Comparison of ENCODE assay signal across 23 cellular contexts in genomic region chr18:63828120-63828519, GRCh38. TPM values are rescaled to one million over a fixed set of nuclear protein-coding genes. Genes with fewer than 3 reads are reported as not detected.
"Had no signal": no experiment of that assay in that cellular context is flagged by ENCODE, and none has a peak within 500 bp of the region (broad histone marks: within the 10 kb centered on the region; RNA-seq: fewer than 3 reads in every experiment).

No MANE protein-coding gene starts in this region.

- H3K9me3 Mint-ChIP-seq: dendritic cell treated with granulocyte-macrophage colony-stimulating factor and Interleukin-4, amounts not matched to agents 40 ng/mL and 50 ng/mL, for 4 days; effector memory CD8-positive, alpha-beta T cell; immature natural killer cell; natural killer cell treated with Interleukin-12 subunit alpha and Interleukin-12 subunit beta and Interleukin-15 and Interleukin-18, amount 100 ng/mL, for 72 hours; neural progenitor cell; type B pancreatic cell had no signal

- H3K9ac ChIP-seq: neural progenitor cell had no signal

- H3K36me3 Mint-ChIP-seq: immature natural killer cell; natural killer cell treated with Interleukin-12 subunit alpha and Interleukin-12 subunit beta and Interleukin-15 and Interleukin-18, amount 100 ng/mL, for 72 hours; neural progenitor cell; type B pancreatic cell had no signal

- DNase-seq: effector memory CD8-positive, alpha-beta T cell; immature natural killer cell; kidney; left cardiac atrium; left ventricle myocardium superior; mesenchymal stem cell; midbrain; nucleus accumbens; pancreas; right cardiac atrium; small intestine; stimulated activated CD4-positive, alpha-beta T cell treated with anti-CD3 and anti-CD28 coated beads, Interleukin-12 subunit alpha, Interleukin-12 subunit beta, amount 100 ng/mL, for 4 hours; stimulated activated naive CD4-positive, alpha-beta T cell treated with Interleukin-2 at 50 U/mL for 16 hours had no signal

- H3K4me1 Mint-ChIP-seq: neural progenitor cell had no signal

- H3K27ac Mint-ChIP-seq: dendritic cell treated with granulocyte-macrophage colony-stimulating factor and Interleukin-4, amounts not matched to agents 40 ng/mL and 50 ng/mL, for 4 days; effector memory CD8-positive, alpha-beta T cell; immature natural killer cell; neural progenitor cell; progenitor cell of endocrine pancreas; type B pancreatic cell had no signal

- H3K27ac ChIP-seq: epithelial cell of prostate, esophagus muscularis mucosa, gastroesophageal sphincter, neural progenitor cell, pancreas had no signal

- H3K9me3 ChIP-seq: esophagus muscularis mucosa, gastroesophageal sphincter, pancreas had no signal

- H3K27me3 ChIP-seq: esophagus muscularis mucosa, neural progenitor cell, pancreas had no signal

- H3K36me3 ChIP-seq: esophagus muscularis mucosa, gastroesophageal sphincter, neural progenitor cell, pancreas had no signal

- FAIRE-seq: kidney, pancreas, small intestine, urothelium cell line had no signal

- H3K4me2 ChIP-seq: neural progenitor cell had no signal

- H3K4me3 Mint-ChIP-seq: dendritic cell treated with granulocyte-macrophage colony-stimulating factor and Interleukin-4, amounts not matched to agents 40 ng/mL and 50 ng/mL, for 4 days; effector memory CD8-positive, alpha-beta T cell; immature natural killer cell; natural killer cell treated with Interleukin-12 subunit alpha and Interleukin-12 subunit beta and Interleukin-15 and Interleukin-18, amount 100 ng/mL, for 72 hours; neural progenitor cell; type B pancreatic cell had no signal

- H3K27me3 Mint-ChIP-seq: dendritic cell treated with granulocyte-macrophage colony-stimulating factor and Interleukin-4, amounts not matched to agents 40 ng/mL and 50 ng/mL, for 4 days; progenitor cell of endocrine pancreas had no signal

- H2AFZ ChIP-seq: neural progenitor cell had no signal

- H3K4me3 ChIP-seq: esophagus muscularis mucosa, gastroesophageal sphincter, lung, neural progenitor cell, pancreas had no signal

- H3K4me1 ChIP-seq: esophagus muscularis mucosa, gastroesophageal sphincter, neural progenitor cell, pancreas had no signal

RNA-seq across cellular contexts. Expression of gene SERPINB7, which starts 52.9 kb away (rescaled TPM):
- total RNA-seq: esophagus muscularis mucosa; gastroesophageal sphincter; left cardiac atrium; left ventricle myocardium superior; natural killer cell treated with Interleukin-12 subunit alpha and Interleukin-12 subunit beta and Interleukin-15 and Interleukin-18, amount 100 ng/mL, for 72 hours; pancreas; progenitor cell of endocrine pancreas; right cardiac atrium had no signal
- polyA plus RNA-seq: immature natural killer cell, pancreas, right cardiac atrium, small intestine had no signal

RNA-seq across cellular contexts. Expression of gene SERPINB2, which starts 59.4 kb away (rescaled TPM):
- total RNA-seq: kidney; left ventricle myocardium superior; natural killer cell treated with Interleukin-12 subunit alpha and Interleukin-12 subunit beta and Interleukin-15 and Interleukin-18, amount 100 ng/mL, for 72 hours; progenitor cell of endocrine pancreas; right cardiac atrium had no signal
- polyA plus RNA-seq: immature natural killer cell, right cardiac atrium had no signal
